In genomic region chr18:3151379-3152264, GRCh38 we compare ENCODE assay signal across 9 cellular contexts.
DNase-seq lines count a peak whose midpoint lies in the region; ATAC-seq and TF ChIP-seq lines count a peak whose summit lies in the region.
"Had no signal": no experiment of that assay in that cellular context is flagged by ENCODE, and none has a peak within 500 bp of the region (broad histone marks: within the 10 kb centered on the region; RNA-seq: fewer than 3 reads in every experiment).

No MANE protein-coding gene starts in this region.

- H3K4me1 ChIP-seq in body of pancreas: peaks cover 9% of the 10 kb centered on the region

- H3K4me3 ChIP-seq in GM06990 (replicated peaks; ENCODE audit: low read depth, low read length): no peak overlapping the region
- H3K4me3 ChIP-seq in body of pancreas: no peak overlapping the region

- no peak for TF ChIP-seq POLR2A in body of pancreas (IDR thresholded peaks at IDR 0.05)
- TF ChIP-seq POLR2A in GM18505 (IDR thresholded peaks at IDR 0.05; ENCODE audit: borderline replicate concordance, extremely low read depth, insufficient read depth, insufficient read length): no peak

- 53 to 55% methylated on average over 18 of the region's 18 CpGs for WGBS in body of pancreas, 2 donors

- no peak for ATAC-seq in body of pancreas
- peak; percentile 77 for ATAC-seq in left lobe of liver
- no peak for ATAC-seq in GM18502 (IDR thresholded peaks at IDR 0.05; ENCODE audit: poor library complexity, unreplicated experiment)
- ATAC-seq in GM18505 (IDR thresholded peaks at IDR 0.05; ENCODE audit: unreplicated experiment): no peak

- no peaks in the 10 kb centered on the region for H3K9me3 Mint-ChIP-seq in activated naive CD4-positive, alpha-beta T cell treated with anti-CD3 and anti-CD28 coated beads, Interleukin-2, amount 10 ng/mL, durations not matched to agents 7 days and 5 days
- H3K9me3 Mint-ChIP-seq: activated naive CD8-positive, alpha-beta T cell treated with anti-CD3 and anti-CD28 coated beads, Interleukin-2, amount 10 ng/mL, durations not matched to agents 7 days and 5 days had no signal

- H3K27ac ChIP-seq in 22Rv1 (no peak overlapping the region), body of pancreas (no peak overlapping the region)

- no peaks in the 10 kb centered on the region for H3K36me3 Mint-ChIP-seq in activated naive CD4-positive, alpha-beta T cell treated with anti-CD3 and anti-CD28 coated beads, Interleukin-2, amount 10 ng/mL, durations not matched to agents 7 days and 5 days
- H3K36me3 Mint-ChIP-seq: activated naive CD8-positive, alpha-beta T cell treated with anti-CD3 and anti-CD28 coated beads, Interleukin-2, amount 10 ng/mL, durations not matched to agents 7 days and 5 days had no signal

- H3K4me3 Mint-ChIP-seq in activated naive CD4-positive, alpha-beta T cell treated with anti-CD3 and anti-CD28 coated beads, Interleukin-2, amount 10 ng/mL, durations not matched to agents 7 days and 5 days: no peak overlapping the region
- H3K4me3 Mint-ChIP-seq: activated naive CD8-positive, alpha-beta T cell treated with anti-CD3 and anti-CD28 coated beads, Interleukin-2, amount 10 ng/mL, durations not matched to agents 7 days and 5 days had no signal

- peaks cover 7% of the 10 kb centered on the region for H3K27me3 Mint-ChIP-seq in activated naive CD4-positive, alpha-beta T cell treated with anti-CD3 and anti-CD28 coated beads, Interleukin-2, amount 10 ng/mL, durations not matched to agents 7 days and 5 days

- H3K27ac Mint-ChIP-seq in activated naive CD4-positive, alpha-beta T cell treated with anti-CD3 and anti-CD28 coated beads, Interleukin-2, amount 10 ng/mL, durations not matched to agents 7 days and 5 days: no peak overlapping the region
- H3K27ac Mint-ChIP-seq: activated naive CD8-positive, alpha-beta T cell treated with anti-CD3 and anti-CD28 coated beads, Interleukin-2, amount 10 ng/mL, durations not matched to agents 7 days and 5 days had no signal

- DNase-seq in GM06990 (ENCODE audit: extremely low read depth, insufficient read length) (no peak), NCI-H2029 treated with DMSO at 0.1 percent for 48 hours (lab: John Stamatoyannopoulos, UW) (peak; percentile 14), body of pancreas (no peak), left lobe of liver (ENCODE audit: low spot score) (no peak)
- DNase-seq in activated naive CD4-positive, alpha-beta T cell treated with anti-CD3 and anti-CD28 coated beads, Interleukin-2, amount 10 ng/mL, durations not matched to agents 7 days and 5 days: no peak
- DNase-seq: activated naive CD8-positive, alpha-beta T cell treated with anti-CD3 and anti-CD28 coated beads, Interleukin-2, amount 10 ng/mL, durations not matched to agents 7 days and 5 days had no signal

- H3K27me3 ChIP-seq in GM06990 (replicated peaks; ENCODE audit: control insufficient read depth, insufficient read depth, low read length) (no peaks in the 10 kb centered on the region), body of pancreas (no peaks in the 10 kb centered on the region)

- TF ChIP-seq CTCF in 22Rv1 (IDR thresholded peaks at IDR 0.05) (peak; percentile 79), GM06990 (IDR thresholded peaks at IDR 0.05; ENCODE audit: insufficient read depth, low read length, poor library complexity, severe bottlenecking) (peak; percentile 75), body of pancreas (IDR thresholded peaks at IDR 0.05) (peak; percentile 58 to 77 (median 66))

- no peaks in the 10 kb centered on the region for H3K36me3 ChIP-seq in GM06990 (ENCODE audit: control insufficient read depth, insufficient read depth, low read length)
- H3K36me3 ChIP-seq in body of pancreas (replicated peaks in 1 of 2; ENCODE audit: insufficient read depth in 1 of 2, low read depth in 2 of 2): no peaks in the 10 kb centered on the region

- H3K4me1 Mint-ChIP-seq in activated naive CD4-positive, alpha-beta T cell treated with anti-CD3 and anti-CD28 coated beads, Interleukin-2, amount 10 ng/mL, durations not matched to agents 7 days and 5 days: peaks cover 6% of the 10 kb centered on the region

- H3K9me3 ChIP-seq in body of pancreas: no peaks in the 10 kb centered on the region

- intact Hi-C loops in body of pancreas (cut with DNase I): loop anchor here (10.0 kb wide), 1 partner anchor 93 kb away; the partner anchor contains the start of gene MYL12A

- CTCF ChIA-PET in activated naive CD4-positive, alpha-beta T cell treated with anti-CD3 and anti-CD28 coated beads, Interleukin-2, amount 10 ng/mL, durations not matched to agents 7 days and 5 days (lab: Charles Lee): interaction anchor here (0.6 to 4.6 kb wide), 34 partner anchors 9 to 515 kb away, joined by 3 to 46 read pairs (median 3); partner anchors contain the start of gene MYL12A
